In genomic region chr19:7521551-7522071, GRCh38 we compare ENCODE assay signal across 8 cellular contexts. TPM values are rescaled to one million over a fixed set of nuclear protein-coding genes. Genes with fewer than 3 reads are reported as not detected.
DNase-seq lines count a peak whose midpoint lies in the region; ATAC-seq and TF ChIP-seq lines count a peak whose summit lies in the region.

No MANE protein-coding gene starts in this region.

- H3K9me2 ChIP-seq in DOHH2 (replicated peaks; ENCODE audit: control insufficient read depth, low read length), result no peaks in the 10 kb centered on the region

- H3K36me3 ChIP-seq in DOHH2 (ENCODE audit: control insufficient read depth, low read length) (no peaks in the 10 kb centered on the region), esophagus (ENCODE audit: control insufficient read depth in 2 of 2, insufficient read depth in 2 of 2, low read length in 1 of 2) (peaks cover 2 to 9% of the 10 kb centered on the region in 2 donors), psoas muscle (ENCODE audit: insufficient read depth in 1 of 2, low read depth in 1 of 2) (peaks cover 0 to 33% of the 10 kb centered on the region in 2 donors)

- H3K4me2 ChIP-seq in DOHH2 (ENCODE audit: low read length), result peak overlapping the region; percentile 80

- H3K4me3 ChIP-seq in DOHH2 (ENCODE audit: low read length) (peak overlapping the region; percentile 86), esophagus (ENCODE audit: low read depth in 1 of 2, low read length in 2 of 2) (peak overlapping the region in 1 of 2 donors; percentile 83), psoas muscle (peak overlapping the region; percentile 88)

- intact Hi-C loops in psoas muscle (cut with DNase I), result loop anchor here in 1 of 2 donors (10.0 kb wide), 1 partner anchor 127 kb away; no protein-coding TSS in a partner anchor

- peaks cover 14% of the 10 kb centered on the region for H3K4me1 ChIP-seq in DOHH2 (ENCODE audit: control insufficient read depth, low read length)
- H3K4me1 ChIP-seq in esophagus (ENCODE audit: control insufficient read depth in 2 of 2, insufficient read depth in 2 of 2, low read length in 1 of 2), result peaks cover 5 to 16% of the 10 kb centered on the region in 2 donors
- H3K4me1 ChIP-seq in psoas muscle, result peaks cover 26% of the 10 kb centered on the region

- H3K27ac ChIP-seq in DOHH2 (ENCODE audit: low read depth, low read length) (no peak overlapping the region), RWPE1 (peak overlapping the region; percentile 75), esophagus (ENCODE audit: low read depth in 2 of 2, low read length in 1 of 2) (peak overlapping the region; percentile 47 to 61), psoas muscle (peak overlapping the region; percentile 57)

- H4K20me1 ChIP-seq in DOHH2 (ENCODE audit: control insufficient read depth, insufficient read depth, low read depth, low read length), result no peaks in the 10 kb centered on the region

- H3K9me3 ChIP-seq in DOHH2 (ENCODE audit: control insufficient read depth, insufficient read depth, low read length) (no peaks in the 10 kb centered on the region), esophagus (ENCODE audit: control insufficient read depth in 2 of 2, insufficient read depth in 1 of 2, low read depth in 1 of 2, low read length in 1 of 2) (no peaks in the 10 kb centered on the region), psoas muscle (no peaks in the 10 kb centered on the region)

- 56% methylated on average over 10 of the region's 10 CpGs for WGBS in esophagus, 2 donors
- WGBS in psoas muscle, 3 donors, result 45 to 47% (median 47%) methylated on average over 10 of the region's 10 CpGs

- TF ChIP-seq CTCF in DOHH2 (IDR thresholded peaks at IDR 0.05; ENCODE audit: low read depth, low read length, poor library complexity, severe bottlenecking) (no peak), RWPE1 (conservative IDR thresholded peaks at IDR 0.05; ENCODE audit: low read depth) (no peak), psoas muscle (IDR thresholded peaks at IDR 0.05) (no peak)

- DNase-seq in RWPE1 (ENCODE audit: low spot score) (no peak), psoas muscle (no peak), NCI-H1048 (lab: John Stamatoyannopoulos, UW) (no peak), DMS79 treated with DMSO at 0.1 percent for 48 hours (lab: John Stamatoyannopoulos, UW) (no peak), EL (no peak), cerebellum (ENCODE audit: low spot score) (no peak)

- H3K79me2 ChIP-seq in DOHH2 (ENCODE audit: control insufficient read depth, low read length), result no peaks in the 10 kb centered on the region

- POLR2A ChIA-PET in RWPE1 (lab: Yijun Ruan, JAX; ENCODE audit: low non-redundant PET), result interaction anchor here (1.2 kb wide), 1 partner anchor 13 kb away, joined by 11 read pairs; no protein-coding TSS in a partner anchor

- H3F3A ChIP-seq in DOHH2 (ENCODE audit: control insufficient read depth, insufficient read depth), result no peaks in the 10 kb centered on the region

- CTCF ChIA-PET in RWPE1 (lab: Yijun Ruan, JAX), result no interaction called here

- ATAC-seq in psoas muscle, result no peak

- peaks cover 19% of the 10 kb centered on the region for H3K27me3 ChIP-seq in DOHH2 (ENCODE audit: control insufficient read depth, low read length)
- H3K27me3 ChIP-seq in esophagus (ENCODE audit: control insufficient read depth in 1 of 2, insufficient read depth in 2 of 2, low read length in 2 of 2), result no peaks in the 10 kb centered on the region
- no peaks in the 10 kb centered on the region for H3K27me3 ChIP-seq in psoas muscle (ENCODE audit: insufficient read depth in 3 of 3, low read length in 2 of 3)

RNA-seq across cellular contexts. Expression of gene MCOLN1, which starts 0.8 kb away (rescaled TPM):
- polyA plus RNA-seq in esophagus (10 to 100 TPM; 13.4 to 17.2 TPM), psoas muscle (10 to 100 TPM; 15.9 to 28.6 (median 20.2) TPM)
- total RNA-seq in psoas muscle (10 to 100 TPM; 15.4 to 23.8 (median 17.0) TPM), cerebellum (9.6 TPM)

RNA-seq across cellular contexts. Expression of gene ZNF358, which starts 5.7 kb away (rescaled TPM):
- polyA plus RNA-seq in esophagus (10 to 100 TPM; 19.6 to 25.6 TPM), psoas muscle (100 to 1,000 TPM in 1 of 3 donors, 10 to 100 TPM in 2; 38.1 to 110 (median 88.9) TPM)
- total RNA-seq in psoas muscle (100 to 1,000 TPM in 1 of 4 donors, 10 to 100 TPM in 3; 80.4 to 109 (median 90.1) TPM), cerebellum (10.8 TPM)

RNA-seq across cellular contexts. Expression of gene PNPLA6, which starts 13.9 kb away (rescaled TPM):
- polyA plus RNA-seq in esophagus (10 to 100 TPM; 27.2 to 47.7 TPM), psoas muscle (10 to 100 TPM; 31.8 to 63.8 (median 34.6) TPM)
- total RNA-seq in psoas muscle (10 to 100 TPM; 53.3 to 72.8 (median 62.7) TPM), cerebellum (30.6 TPM)

RNA-seq across cellular contexts. Expression of gene PEX11G, which starts 32.8 kb away (rescaled TPM):
- polyA plus RNA-seq in esophagus, result 1 to 10 TPM; 4.9 to 6.5 TPM
- total RNA-seq in psoas muscle, result 1 to 10 TPM; 1.1 to 1.4 (median 1.2) TPM
- 1 to 10 TPM; 1.0 to 1.1 (median 1.1) TPM for polyA plus RNA-seq in psoas muscle
- total RNA-seq in cerebellum, result 1.4 TPM
